9 cellular contexts compared by ENCODE assay signal in the genomic region with DNA sequence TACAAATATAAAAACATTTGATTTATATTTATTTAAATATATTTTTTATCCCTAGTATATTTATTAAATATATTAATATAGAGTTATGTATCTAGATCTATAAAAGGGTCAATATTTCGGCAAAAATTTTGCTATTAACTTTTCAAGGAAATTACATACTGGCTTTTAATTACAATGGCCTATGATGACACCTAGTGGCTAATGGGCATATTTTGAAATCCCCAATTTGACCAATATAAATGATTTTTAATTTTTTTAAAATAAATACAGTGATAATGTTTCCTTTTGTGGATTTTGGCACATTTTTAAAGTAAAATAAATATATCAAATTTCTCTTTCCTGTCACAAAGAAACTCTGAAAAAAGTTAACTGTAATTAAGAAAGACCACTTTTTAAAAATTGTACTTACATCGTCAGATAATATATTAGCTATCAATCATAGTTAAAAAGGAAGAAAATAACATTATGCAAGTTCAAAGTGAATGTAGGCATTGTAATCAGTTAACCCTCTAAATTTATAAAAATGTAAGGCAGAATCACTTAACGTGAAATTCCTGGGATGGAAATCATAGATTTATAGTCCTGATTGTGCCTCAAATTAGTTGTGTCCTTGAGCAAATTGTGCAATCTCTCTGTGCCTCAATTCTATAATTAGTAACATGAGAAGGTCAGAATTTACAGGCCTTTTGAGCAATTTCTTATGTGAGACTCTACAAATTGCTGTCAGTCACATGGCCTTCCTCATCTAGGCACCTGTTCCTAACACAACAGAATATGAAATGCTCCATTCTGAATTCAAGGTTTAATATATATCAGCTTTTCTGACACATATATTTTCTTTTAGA. TPM values are rescaled to one million over a fixed set of nuclear protein-coding genes. Genes with fewer than 3 reads are reported as not detected.
DNase-seq lines count a peak whose midpoint lies in the region; ATAC-seq and TF ChIP-seq lines count a peak whose summit lies in the region.
"Had no signal": no experiment of that assay in that cellular context is flagged by ENCODE, and none has a peak within 500 bp of the region (broad histone marks: within the 10 kb centered on the region; RNA-seq: fewer than 3 reads in every experiment).

No MANE protein-coding gene starts in this region.

- no peak overlapping the region for H3K27ac Mint-ChIP-seq in activated T-cell treated with anti-CD3 and anti-CD28 coated beads, Interleukin-2, amount 50 U/mL, for 24 hours

- no peak overlapping the region for H3K27ac ChIP-seq in psoas muscle

- no peaks in the 10 kb centered on the region for H3K36me3 ChIP-seq in psoas muscle (ENCODE audit: insufficient read depth in 1 of 2, low read depth in 1 of 2)
- H3K36me3 ChIP-seq: BLaER1 treated with 17β-estradiol and CSF1 and Interleukin-3, amounts not matched to agents 10 nM and 100 nM had no signal

- ATAC-seq in psoas muscle (no peak), GM21390 (IDR thresholded peaks at IDR 0.05; ENCODE audit: unreplicated experiment) (no peak)

- in situ Hi-C loops in G401 (cut with HindIII; ENCODE audit: low sequenced_read_pairs): no loop called here

- peaks cover 21% of the 10 kb centered on the region for H3K4me1 Mint-ChIP-seq in activated T-cell treated with anti-CD3 and anti-CD28 coated beads, Interleukin-2, amount 50 U/mL, for 24 hours (ENCODE audit: low read depth)

- H3K27me3 Mint-ChIP-seq in activated T-cell treated with anti-CD3 and anti-CD28 coated beads, Interleukin-2, amount 50 U/mL, for 24 hours: no peaks in the 10 kb centered on the region

- no peak overlapping the region for H3K4me3 Mint-ChIP-seq in activated T-cell treated with anti-CD3 and anti-CD28 coated beads, Interleukin-2, amount 50 U/mL, for 24 hours

- peak; percentile 52 for TF ChIP-seq CTCF in psoas muscle (IDR thresholded peaks at IDR 0.05)

- no peaks in the 10 kb centered on the region for H3K9me3 Mint-ChIP-seq in activated T-cell treated with anti-CD3 and anti-CD28 coated beads, Interleukin-2, amount 50 U/mL, for 24 hours

- DNase-seq in NCI-H1092 treated with DMSO at 0.1 percent for 48 hours (lab: John Stamatoyannopoulos, UW): peak; percentile 5
- DNase-seq in NCI-H1092 (lab: John Stamatoyannopoulos, UW): no peak
- DNase-seq in NCI-H69 (lab: John Stamatoyannopoulos, UW): peak; percentile 32
- DNase-seq in dermis microvascular lymphatic vessel endothelial cell (ENCODE audit: low read depth in 2 of 2): peak; percentile 27 to 47
- DNase-seq in psoas muscle: no peak
- DNase-seq in G401 (ENCODE audit: low spot score): no peak
- no peak for DNase-seq in activated T-cell treated with anti-CD3 and anti-CD28 coated beads, Interleukin-2, amount 50 U/mL, for 24 hours

- H3K36me3 Mint-ChIP-seq in activated T-cell treated with anti-CD3 and anti-CD28 coated beads, Interleukin-2, amount 50 U/mL, for 24 hours (ENCODE audit: low read depth): no peaks in the 10 kb centered on the region

- WGBS in psoas muscle, 3 donors: 56 to 66% (median 60%) methylated on average over 3 of the region's 3 CpGs

- no peaks in the 10 kb centered on the region for H3K4me1 ChIP-seq in psoas muscle

- no peaks in the 10 kb centered on the region for H3K9me3 ChIP-seq in psoas muscle

- intact Hi-C loops in psoas muscle (cut with DNase I): no loop called here

- H3K27me3 ChIP-seq in psoas muscle (ENCODE audit: insufficient read depth in 3 of 3, low read length in 2 of 3): no peaks in the 10 kb centered on the region

- H3K4me3 ChIP-seq in psoas muscle: no peak overlapping the region
- H3K4me3 ChIP-seq: BLaER1 treated with 17β-estradiol and CSF1 and Interleukin-3, amounts not matched to agents 10 nM and 100 nM had no signal

RNA-seq across cellular contexts. Expression of gene RGS13, which starts 25.6 kb away (rescaled TPM):
- total RNA-seq in dermis microvascular lymphatic vessel endothelial cell (not detected in 2 replicates), psoas muscle (under 1 TPM in 3 of 4 donors, not detected in 1; 0.11 to 0.25 (median 0.20) TPM)
- under 1 TPM in 2 of 3 donors, not detected in 1; 0.03 to 0.04 TPM for polyA plus RNA-seq in psoas muscle
- total RNA-seq in G401 (2014; rRNA removed; shearing (Covaris generic)): not detected in 2 replicates

RNA-seq across cellular contexts. Expression of gene RGS1, which starts 34.8 kb away (rescaled TPM):
- not detected in 2 replicates for total RNA-seq in dermis microvascular lymphatic vessel endothelial cell
- 1 to 10 TPM in 3 of 4 donors, under 1 TPM in 1; 0.61 to 1.7 (median 1.4) TPM for total RNA-seq in psoas muscle
- 1 to 10 TPM in 2 of 3 donors, under 1 TPM in 1; 0.06 to 1.7 (median 1.1) TPM for polyA plus RNA-seq in psoas muscle
- 74.0 and 79.0 TPM in 2 replicates for total RNA-seq in G401 (2014; rRNA removed; shearing (Covaris generic))

Comparison
In these comparisons a context has a peak if more than half of its experiments do, and no peak if none do; other contexts are left out.
1. DNase-seq: peak in NCI-H1092 treated with DMSO at 0.1 percent for 48 hours (single experiment), NCI-H69 (single experiment) and dermis microvascular lymphatic vessel endothelial cell (2 of 2); none in NCI-H1092 (single experiment), psoas muscle (0 of 2), G401 (single experiment) and activated T-cell treated with anti-CD3 and anti-CD28 coated beads, Interleukin-2, amount 50 U/mL, for 24 hours (single experiment).
2. RNA of gene RGS1, which starts 34.8 kb away (total RNA-seq): 74.0 to 79.0 TPM in G401; 0.61 to 1.7 TPM in psoas muscle and not detected in dermis microvascular lymphatic vessel endothelial cell; every median in the first group is over 10 times any median in the second.